ENCODE assay signal across 8 cellular contexts in genomic region chr4:183987529-183987946, GRCh38.
DNase-seq lines count a peak whose midpoint lies in the region; ATAC-seq, FAIRE-seq and TF ChIP-seq lines count a peak whose summit lies in the region.

No MANE protein-coding gene starts in this region.

- H3K27me3 ChIP-seq in GM23338 (ENCODE audit: insufficient read depth) (no peaks in the 10 kb centered on the region), SJCRH30 (no peaks in the 10 kb centered on the region), pancreas (no peaks in the 10 kb centered on the region)

- FAIRE-seq in pancreas (lab: Jason Lieb, UNC), result no peak

- DNase-seq in GM23338 (ENCODE audit: low spot score), result peak; percentile 39
- peak; percentile 74 for DNase-seq in SJCRH30
- peak; percentile 85 for DNase-seq in glomerular visceral epithelial cell (ENCODE audit: extremely low spot score)
- peak in 5 of 6 donors; percentile 23 to 68 (median 47) for DNase-seq in pancreas
- no peak for DNase-seq in stimulated activated naive CD4-positive, alpha-beta T cell treated with Interleukin-2 at 50 U/mL for 16 hours (lab: John Stamatoyannopoulos, UW)
- no peak for DNase-seq in NCI-H345 treated with DMSO at 0.1 percent for 48 hours (lab: John Stamatoyannopoulos, UW; ENCODE audit: unreplicated experiment)

- TF ChIP-seq CTCF in GM23338 (conservative IDR thresholded peaks at IDR 0.05; ENCODE audit: low read depth in 2 of 2), result no peak
- no peak for TF ChIP-seq CTCF in pancreas (IDR thresholded peaks at IDR 0.05)

- H2AFZ ChIP-seq in GM23338, result no peak overlapping the region

- intact Hi-C loops in pancreas (cut with DNase I), result no loop called here

- H3K36me3 Mint-ChIP-seq in GM23338 (ENCODE audit: low read depth), result no peaks in the 10 kb centered on the region

- H3K9me3 ChIP-seq in SJCRH30 (replicated peaks) (no peaks in the 10 kb centered on the region), pancreas (no peaks in the 10 kb centered on the region)

- H3K27ac Mint-ChIP-seq in GM23338, result no peak overlapping the region

- H3K4me2 ChIP-seq in GM23338, result peak overlapping the region; percentile 38; the same call in 1 of the 2 replicates

- H3K9me2 ChIP-seq in GM23338 (ENCODE audit: insufficient read depth), result no peaks in the 10 kb centered on the region

- H3K27me3 Mint-ChIP-seq in GM23338 (ENCODE audit: insufficient read depth, low read depth, poor library complexity), result peaks cover 5% of the 10 kb centered on the region

- no peaks in the 10 kb centered on the region for H3K9me3 Mint-ChIP-seq in GM23338

- H3K4me3 ChIP-seq in GM23338 (no peak overlapping the region), SJCRH30 (peak overlapping the region; percentile 63), pancreas (peak overlapping the region in 1 of 4 donors; percentile 22)

- no peaks in the 10 kb centered on the region for H3K36me3 ChIP-seq in GM23338 (ENCODE audit: insufficient read depth)
- no peaks in the 10 kb centered on the region for H3K36me3 ChIP-seq in SJCRH30
- no peaks in the 10 kb centered on the region for H3K36me3 ChIP-seq in pancreas

- 62 to 72% methylated on average over 22 of the region's 22 CpGs for WGBS in pancreas, 2 donors

- H3K79me2 ChIP-seq in GM23338 (replicated peaks; ENCODE audit: insufficient read depth), result peaks cover 43% of the 10 kb centered on the region

- no peaks in the 10 kb centered on the region for H3F3A ChIP-seq in GM23338 (replicated peaks; ENCODE audit: low read depth)

- H3K27ac ChIP-seq in GM23338 (ENCODE audit: low read depth) (peak overlapping the region; percentile 55; the same call in 1 of the 2 replicates), SJCRH30 (peak overlapping the region; percentile 87), pancreas (peak overlapping the region in 2 of 4 donors; percentile 26 to 42)

- H3K4me1 ChIP-seq in GM23338 (ENCODE audit: insufficient read depth), result peaks cover 21% of the 10 kb centered on the region; the same call in 1 of the 2 replicates
- H3K4me1 ChIP-seq in SJCRH30, result peaks cover 4% of the 10 kb centered on the region; the same call in 1 of the 2 replicates
- H3K4me1 ChIP-seq in pancreas, result no peaks in the 10 kb centered on the region

- no peak overlapping the region for H3K4me3 Mint-ChIP-seq in GM23338

- H4K20me1 ChIP-seq in GM23338 (replicated peaks; ENCODE audit: insufficient read depth), result no peaks in the 10 kb centered on the region; the same call in 1 of the 2 replicates

- ATAC-seq in GM23338 (peak; percentile 88), pancreas (peak; percentile 79 to 88 (median 86)), GM21515 (IDR thresholded peaks at IDR 0.05; ENCODE audit: unreplicated experiment) (no peak), GM21825 (IDR thresholded peaks at IDR 0.05; ENCODE audit: unreplicated experiment) (no peak)

- no peaks in the 10 kb centered on the region; the same call in 1 of the 3 replicates for H3K4me1 Mint-ChIP-seq in GM23338

TF ChIP-seq in GM23338, 12 proteins besides CTCF, POLR2A, EP300 and RAD21:
- TF ChIP-seq ZNF462 (CRISPR knock-in tag; IDR thresholded peaks at IDR 0.05), result no peak
- no peak for TF ChIP-seq STAT1 (IDR thresholded peaks at IDR 0.05; ENCODE audit: unreplicated experiment)
- TF ChIP-seq REST (IDR thresholded peaks at IDR 0.05; ENCODE audit: unreplicated experiment), result no peak
- no peak for TF ChIP-seq JUNB (IDR thresholded peaks at IDR 0.05; ENCODE audit: unreplicated experiment)
- no peak for TF ChIP-seq POLR2AphosphoS5 (IDR thresholded peaks at IDR 0.05; ENCODE audit: low read depth)
- no peak for TF ChIP-seq ZNF331 (CRISPR knock-in tag; IDR thresholded peaks at IDR 0.05; ENCODE audit: low read depth)
- no peak for TF ChIP-seq CREB1 (CRISPR knock-in tag; IDR thresholded peaks at IDR 0.05; ENCODE audit: low read depth)
- TF ChIP-seq ZNF114 (CRISPR knock-in tag; IDR thresholded peaks at IDR 0.05), result no peak
TF ChIP-seq in GM23338: peak in this region for 0.

Comparison
In these comparisons a context has a peak if more than half of its experiments do, and no peak if none do; other contexts are left out.
1. ATAC-seq: peak in GM23338 (single experiment) and pancreas (4 of 4); none in GM21515 (single experiment) and GM21825 (single experiment).
2. DNase-seq: peak in GM23338 (single experiment), SJCRH30 (2 of 2), glomerular visceral epithelial cell (single experiment) and pancreas (5 of 6); none in stimulated activated naive CD4-positive, alpha-beta T cell treated with Interleukin-2 at 50 U/mL for 16 hours (single experiment) and NCI-H345 treated with DMSO at 0.1 percent for 48 hours (single experiment).